ENCODE assay signal across 8 cellular contexts in the genomic region with DNA sequence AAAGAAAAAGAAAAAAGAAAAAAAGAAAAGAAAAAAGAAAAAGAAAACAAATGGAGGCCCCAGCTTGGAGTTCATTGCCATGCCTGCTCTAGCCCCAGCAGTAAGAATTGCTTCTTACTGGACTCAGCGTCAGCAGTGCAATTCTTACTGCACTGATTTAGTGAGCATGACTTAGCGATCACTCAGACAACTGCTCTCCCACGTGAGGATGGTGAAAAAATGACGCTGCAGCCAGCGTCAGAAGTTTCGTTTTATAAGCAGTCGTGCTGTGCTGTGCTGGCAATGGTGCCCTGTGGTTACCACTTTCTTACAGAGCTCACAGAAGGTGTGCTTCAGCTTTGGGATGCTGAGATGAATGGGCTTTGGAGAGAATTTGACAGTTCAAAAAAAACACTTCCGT.
DNase-seq lines count a peak whose midpoint lies in the region; ATAC-seq and TF ChIP-seq lines count a peak whose summit lies in the region.

No MANE protein-coding gene starts in this region.

- peaks cover 0 to 4% (median under 1%) of the 10 kb centered on the region in 4 donors for H3K4me1 Mint-ChIP-seq in naive thymus-derived CD8-positive, alpha-beta T cell

- H3K36me3 ChIP-seq in Peyer's patch (no peaks in the 10 kb centered on the region), adrenal gland (replicated peaks in 1 of 2) (no peaks in the 10 kb centered on the region), BE2C (no peaks in the 10 kb centered on the region)

- POLR2A ChIA-PET in naive thymus-derived CD8-positive, alpha-beta T cell (lab: Charles Lee), result interaction anchor here (0.7 kb wide), 1 partner anchor 74 kb away, joined by 4 read pairs; no protein-coding TSS in a partner anchor

- ATAC-seq in naive thymus-derived CD8-positive, alpha-beta T cell, result peak; percentile 82 to 99
- ATAC-seq in HG02623 (IDR thresholded peaks at IDR 0.05; ENCODE audit: unreplicated experiment), result no peak

- H3K4me3 ChIP-seq in AG10803 (ENCODE audit: low read length) (peak overlapping the region; percentile 22), Peyer's patch (peak overlapping the region in 1 of 4 donors; percentile 19), adrenal gland (no peak overlapping the region), BE2C (ENCODE audit: low read depth, low read length) (no peak overlapping the region)

- H3K27ac Mint-ChIP-seq in naive thymus-derived CD8-positive, alpha-beta T cell, result peak overlapping the region in 4 of 10 donors; percentile 71 to 86 (median 80)

- H3K27ac ChIP-seq in Peyer's patch (no peak overlapping the region), adrenal gland (no peak overlapping the region)

- H3K4me1 ChIP-seq in Peyer's patch (no peaks in the 10 kb centered on the region), adrenal gland (replicated peaks in 1 of 2) (no peaks in the 10 kb centered on the region), BE2C (no peaks in the 10 kb centered on the region)

- peaks cover 0 to 2% (median 0%) of the 10 kb centered on the region in 3 donors for H3K36me3 Mint-ChIP-seq in naive thymus-derived CD8-positive, alpha-beta T cell

- DNase-seq in AG10803 (ENCODE audit: low read depth), result peak; percentile 80
- peak in 2 of 3 donors; percentile 24 to 53 for DNase-seq in Peyer's patch
- peak in 6 of 7 donors; percentile 30 to 62 (median 44) for DNase-seq in adrenal gland
- DNase-seq in naive thymus-derived CD8-positive, alpha-beta T cell, result peak in 8 of 10 donors; percentile 2 to 64 (median 34)
- DNase-seq in BE2C, result no peak
- DNase-seq in UCSD-AML1 (lab: John Stamatoyannopoulos, UW; ENCODE audit: unreplicated experiment), result no peak
- no peak for DNase-seq in HuH-7 (ENCODE audit: low spot score)

- peaks cover 0 to 2% (median 0%) of the 10 kb centered on the region in 9 donors for H3K9me3 Mint-ChIP-seq in naive thymus-derived CD8-positive, alpha-beta T cell

- TF ChIP-seq POLR2A in Peyer's patch (IDR thresholded peaks at IDR 0.05), result no peak
- TF ChIP-seq POLR2A in adrenal gland (IDR thresholded peaks at IDR 0.05), result peak in 1 of 2 donors; percentile 30

- 35 to 62% (median 49%) methylated on average over 8 of the region's 8 CpGs for WGBS in adrenal gland, 4 donors

- TF ChIP-seq CTCF in AG10803 (conservative IDR thresholded peaks at IDR 0.05; ENCODE audit: low read length), result no peak
- TF ChIP-seq CTCF in Peyer's patch (IDR thresholded peaks at IDR 0.05), result no peak
- TF ChIP-seq CTCF in adrenal gland (IDR thresholded peaks at IDR 0.05), result no peak
- no peak for TF ChIP-seq CTCF in BE2C (IDR thresholded peaks at IDR 0.05; ENCODE audit: low read depth, low read length)

- H3K27me3 Mint-ChIP-seq in naive thymus-derived CD8-positive, alpha-beta T cell, result no peaks in the 10 kb centered on the region

- peak overlapping the region in 9 of 10 donors; percentile 43 to 80 (median 72) for H3K4me3 Mint-ChIP-seq in naive thymus-derived CD8-positive, alpha-beta T cell

- H3K27me3 ChIP-seq in Peyer's patch (no peaks in the 10 kb centered on the region), adrenal gland (peaks cover 4% of the 10 kb centered on the region), BE2C (no peaks in the 10 kb centered on the region)

- intact Hi-C loops in adrenal gland (cut with DNase I), result no loop called here

- H3K9me3 ChIP-seq in Peyer's patch, result no peaks in the 10 kb centered on the region
- no peaks in the 10 kb centered on the region for H3K9me3 ChIP-seq in adrenal gland (replicated peaks in 1 of 3)
- no peaks in the 10 kb centered on the region for H3K9me3 ChIP-seq in BE2C

Comparison
In these comparisons a context has a peak if more than half of its experiments do, and no peak if none do; other contexts are left out.
1. DNase-seq: peak in AG10803 (single experiment), Peyer's patch (2 of 3), adrenal gland (6 of 7) and naive thymus-derived CD8-positive, alpha-beta T cell (8 of 10); none in BE2C (single experiment), UCSD-AML1 (single experiment) and HuH-7 (single experiment).